ENCODE assay signal across 17 cellular contexts in the genomic region with DNA sequence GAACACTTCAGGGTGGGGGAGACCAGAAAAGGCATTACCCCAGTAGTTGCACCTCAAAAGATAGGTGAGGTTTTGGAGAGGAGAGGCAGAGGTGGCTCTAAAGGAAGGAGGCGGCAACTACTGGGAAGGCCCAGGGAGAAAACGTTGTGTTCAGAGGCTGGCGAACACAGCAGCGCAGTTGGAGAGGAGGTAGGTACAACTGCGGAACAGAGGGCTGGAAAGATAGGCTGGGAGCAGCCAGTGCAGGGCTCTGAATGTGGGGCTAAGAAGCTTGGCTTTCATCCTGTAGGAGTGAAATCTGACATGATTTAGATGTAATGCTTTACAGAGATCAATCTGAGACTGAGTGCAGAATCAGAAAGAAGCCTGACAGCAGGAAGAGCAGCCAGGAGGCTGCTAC. TPM values are rescaled to one million over a fixed set of nuclear protein-coding genes. Genes with fewer than 3 reads are reported as not detected.
DNase-seq lines count a peak whose midpoint lies in the region; ATAC-seq, FAIRE-seq and TF ChIP-seq lines count a peak whose summit lies in the region.
"Had no signal": no experiment of that assay in that cellular context is flagged by ENCODE, and none has a peak within 500 bp of the region (broad histone marks: within the 10 kb centered on the region; RNA-seq: fewer than 3 reads in every experiment).

No MANE protein-coding gene starts in this region.

- H3K27me3 ChIP-seq in bronchial epithelial cell (ENCODE audit: control insufficient read depth, insufficient read depth, low read length) (no peaks in the 10 kb centered on the region), osteoblast (ENCODE audit: insufficient read depth, low read length) (peaks cover 46% of the 10 kb centered on the region), HAP-1 (ENCODE audit: low read depth) (no peaks in the 10 kb centered on the region; the same call in 1 of the 2 replicates)

- no peak for TF ChIP-seq POLR2A in GM12892 (IDR thresholded peaks at IDR 0.05; ENCODE audit: low read depth, low read length)

- H3K36me3 ChIP-seq in bronchial epithelial cell (ENCODE audit: control insufficient read depth, insufficient read depth, low read length) (no peaks in the 10 kb centered on the region), osteoblast (ENCODE audit: insufficient read depth, low read length) (no peaks in the 10 kb centered on the region), HAP-1 (replicated peaks) (no peaks in the 10 kb centered on the region)

- H3K4me3 ChIP-seq in bronchial epithelial cell (ENCODE audit: low read depth, low read length) (no peak overlapping the region), osteoblast (ENCODE audit: insufficient read depth, low read length) (no peak overlapping the region), HAP-1 (no peak overlapping the region)

- ATAC-seq in HG02970 (IDR thresholded peaks at IDR 0.05; ENCODE audit: low FRiP score, unreplicated experiment) = no peak
- ATAC-seq: HCT116 had no signal

- no peak overlapping the region for H3K4me2 ChIP-seq in osteoblast (ENCODE audit: insufficient read depth, low read length)

- FAIRE-seq in bronchial epithelial cell (lab: Jason Lieb, UNC) (peak; percentile 40), GM12892 (lab: Jason Lieb, UNC) (no peak)
- FAIRE-seq: A204.1, D721Med, G401.6, GM12891, GM19239 had no signal

- in situ Hi-C loops in HAP-1 (cut with MboI; ENCODE audit: low sequenced_read_pairs) = no loop called here

- H3K4me1 ChIP-seq in osteoblast (ENCODE audit: insufficient read depth, low read length) = no peaks in the 10 kb centered on the region
- H3K4me1 ChIP-seq in HAP-1 = no peaks in the 10 kb centered on the region

- H3K9me3 ChIP-seq in osteoblast (ENCODE audit: low read depth, low read length) (no peaks in the 10 kb centered on the region), HAP-1 (no peaks in the 10 kb centered on the region)

- H3K27ac ChIP-seq in epithelial cell of prostate (peak overlapping the region; percentile 29), osteoblast (ENCODE audit: low read depth, low read length) (no peak overlapping the region)

- DNase-seq in bronchial epithelial cell (ENCODE audit: low read depth) (no peak), epithelial cell of prostate (ENCODE audit: low read depth, low spot score) (no peak), osteoblast (ENCODE audit: insufficient read length, low spot score, missing footprints) (peak; percentile 13), NCI-H1930 (lab: John Stamatoyannopoulos, UW) (no peak), GM12892 (ENCODE audit: insufficient read length) (no peak), HAP-1 (ENCODE audit: low spot score in 2 of 2) (no peak)
- DNase-seq: CD4-positive, alpha-beta T cell; DMS153; DMS79 treated with DMSO at 0.1 percent for 48 hours; EL had no signal

- H3K79me2 ChIP-seq in osteoblast (ENCODE audit: insufficient read depth, low read length) = no peaks in the 10 kb centered on the region

- TF ChIP-seq CTCF in bronchial epithelial cell (IDR thresholded peaks at IDR 0.05; ENCODE audit: insufficient read depth, low read length, severe bottlenecking) (no peak), osteoblast (IDR thresholded peaks at IDR 0.05; ENCODE audit: extremely low read depth, low read depth, low read length) (no peak)

- H4K20me1 ChIP-seq in osteoblast (ENCODE audit: insufficient read depth, low read length) = no peaks in the 10 kb centered on the region

- H2AFZ ChIP-seq in osteoblast (ENCODE audit: low read length) = no peak overlapping the region

RNA-seq across cellular contexts. Expression of gene RIMS3, which starts 13.0 kb away (rescaled TPM):
- total RNA-seq in bronchial epithelial cell (0.26 and 2.7 TPM in 2 replicates), osteoblast (3.5 and 6.2 TPM in 2 replicates)
- polyA plus RNA-seq in GM12892 (2012; ENCODE audit: missing spikeins) = 0.21 TPM

RNA-seq across cellular contexts. Expression of gene NFYC, which starts 39.1 kb away (rescaled TPM):
- total RNA-seq in bronchial epithelial cell (22.5 and 22.9 TPM in 2 replicates), osteoblast (24.2 TPM in 2 replicates)
- polyA plus RNA-seq in GM12892 (2012; ENCODE audit: missing spikeins) = 34.7 TPM
